16 cellular contexts compared by ENCODE assay signal in the genomic region with DNA sequence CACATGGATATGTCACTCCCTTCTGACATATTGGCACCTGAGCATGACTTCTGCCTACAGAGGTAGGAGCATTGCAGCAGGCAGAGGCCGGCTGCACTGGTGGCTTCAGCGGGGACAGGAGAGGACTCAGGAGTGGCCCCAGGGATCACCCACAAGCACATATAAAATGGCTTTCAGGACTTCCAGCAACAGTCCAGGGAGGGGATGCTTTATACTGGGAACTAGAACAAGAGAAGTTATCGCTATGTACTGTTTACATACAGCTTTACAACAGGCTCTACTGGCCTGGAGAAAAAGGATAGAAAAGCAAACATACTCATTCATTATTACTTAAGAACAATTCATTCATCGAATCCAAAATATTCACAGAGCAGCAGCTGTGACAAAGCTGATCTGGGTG.
DNase-seq lines count a peak whose midpoint lies in the region; ATAC-seq and TF ChIP-seq lines count a peak whose summit lies in the region.
"Had no signal": no experiment of that assay in that cellular context is flagged by ENCODE, and none has a peak within 500 bp of the region (broad histone marks: within the 10 kb centered on the region; RNA-seq: fewer than 3 reads in every experiment).

No MANE protein-coding gene starts in this region.

- no peaks in the 10 kb centered on the region for H3K27me3 ChIP-seq in mucosa of stomach (ENCODE audit: control insufficient read depth, insufficient read depth, low read length)
- H3K27me3 ChIP-seq in CD4-positive, alpha-beta T cell (ENCODE audit: control insufficient read depth, insufficient read depth, low read length): no peaks in the 10 kb centered on the region

- H3K27me3 Mint-ChIP-seq in WTC11 (ENCODE audit: low read depth): peaks cover 13% of the 10 kb centered on the region
- no peaks in the 10 kb centered on the region for H3K27me3 Mint-ChIP-seq in CD4-positive, alpha-beta T cell

- POLR2A ChIA-PET in WTC11 (lab: Charles Lee): no interaction called here
- POLR2A ChIA-PET in CD4-positive, alpha-beta T cell (lab: Charles Lee): no interaction called here

- H3K9me3 Mint-ChIP-seq in WTC11: peaks cover 31% of the 10 kb centered on the region
- no peaks in the 10 kb centered on the region for H3K9me3 Mint-ChIP-seq in CD4-positive, alpha-beta T cell

- no peak overlapping the region for H3K4me3 Mint-ChIP-seq in WTC11
- no peak overlapping the region for H3K4me3 Mint-ChIP-seq in CD4-positive, alpha-beta T cell
- H3K4me3 Mint-ChIP-seq: CD14-positive monocyte had no signal

- ATAC-seq in WTC11: no peak
- ATAC-seq in CD4-positive, alpha-beta T cell (ENCODE audit: poor library complexity): no peak
- no peak for ATAC-seq in HG02610 (IDR thresholded peaks at IDR 0.05; ENCODE audit: unreplicated experiment)

- TF ChIP-seq CTCF in WTC11 (IDR thresholded peaks at IDR 0.05): no peak
- TF ChIP-seq CTCF in CD4-positive, alpha-beta T cell (IDR thresholded peaks at IDR 0.05): no peak

- H3K27ac Mint-ChIP-seq in WTC11: 0 out of 2 replicates have a peak overlapping the region, but pooled peaks have one; percentile 36
- no peak overlapping the region for H3K27ac Mint-ChIP-seq in CD4-positive, alpha-beta T cell
- H3K27ac Mint-ChIP-seq: CD14-positive monocyte had no signal

- CTCF ChIA-PET in WTC11 (lab: Charles Lee): no interaction called here
- CTCF ChIA-PET in CD4-positive, alpha-beta T cell (lab: Charles Lee): no interaction called here

- H3K27ac ChIP-seq in CD4-positive, alpha-beta T cell (ENCODE audit: low read depth, low read length): no peak overlapping the region
- H3K27ac ChIP-seq: PC-9, SK-N-MC had no signal

- no peaks in the 10 kb centered on the region for H3K9me3 ChIP-seq in mucosa of stomach (ENCODE audit: control insufficient read depth, low read length)
- H3K9me3 ChIP-seq in CD4-positive, alpha-beta T cell (ENCODE audit: control insufficient read depth, low read length): no peaks in the 10 kb centered on the region

- H3K9ac ChIP-seq in mucosa of stomach (ENCODE audit: low read length): peak overlapping the region; percentile 3

- H3K4me3 ChIP-seq in mucosa of stomach (ENCODE audit: low read length): no peak overlapping the region
- H3K4me3 ChIP-seq: PC-9, SK-N-MC had no signal

- H3K4me1 ChIP-seq in mucosa of stomach (ENCODE audit: control insufficient read depth, insufficient read depth, low read length): peaks cover 55% of the 10 kb centered on the region

- peaks cover 26% of the 10 kb centered on the region for H3K36me3 Mint-ChIP-seq in WTC11
- no peaks in the 10 kb centered on the region for H3K36me3 Mint-ChIP-seq in CD4-positive, alpha-beta T cell (ENCODE audit: low read depth)
- H3K36me3 Mint-ChIP-seq: CD14-positive monocyte had no signal

- peaks cover 12% of the 10 kb centered on the region; the same call in 1 of the 2 replicates for H3K4me1 Mint-ChIP-seq in WTC11
- no peaks in the 10 kb centered on the region for H3K4me1 Mint-ChIP-seq in CD4-positive, alpha-beta T cell (ENCODE audit: low read depth)
- H3K4me1 Mint-ChIP-seq: CD14-positive monocyte had no signal

- H3K36me3 ChIP-seq in mucosa of stomach (ENCODE audit: control insufficient read depth, insufficient read depth, low read length): no peaks in the 10 kb centered on the region

- intact Hi-C loops in CD4-positive, alpha-beta T cell (cut with DNase I, micrococcal nuclease): no loop called here

- DNase-seq in COLO668 (lab: John Stamatoyannopoulos, UW; ENCODE audit: unreplicated experiment): peak; percentile 11
- peak; percentile 32 for DNase-seq in NCI-H146 (lab: John Stamatoyannopoulos, UW)
- DNase-seq in WTC11 (ENCODE audit: low spot score): no peak
- DNase-seq in activated T-cell treated with anti-CD3 and anti-CD28 coated beads for 4 hours: no peak
- no peak for DNase-seq in glomerular visceral epithelial cell (ENCODE audit: extremely low spot score)
- DNase-seq in CD4-positive, alpha-beta T cell: no peak
- DNase-seq: Karpas-422, NCI-H187 treated with DMSO at 0.1 percent for 48 hours, NCI-H524 treated with DMSO at 0.1 percent for 48 hours, PC-9, RPMI8226, SHP77 had no signal

TF ChIP-seq in WTC11, 78 proteins besides CTCF, POLR2A, EP300 and RAD21:
- no peak for TF ChIP-seq NFYB (CRISPR knock-in tag; conservative IDR thresholded peaks at IDR 0.05; ENCODE audit: low read depth)
- no peak for TF ChIP-seq RORB (CRISPR knock-in tag; IDR thresholded peaks at IDR 0.05)
- no peak for TF ChIP-seq JUN (CRISPR knock-in tag; IDR thresholded peaks at IDR 0.05)
- TF ChIP-seq TEAD1 (CRISPR knock-in tag; IDR thresholded peaks at IDR 0.05): no peak
- TF ChIP-seq E2F4 (CRISPR knock-in tag; IDR thresholded peaks at IDR 0.05; ENCODE audit: borderline replicate concordance, low read depth): no peak
- no peak for TF ChIP-seq ZBTB43 (CRISPR knock-in tag; IDR thresholded peaks at IDR 0.05)
- TF ChIP-seq, protein P1, sequence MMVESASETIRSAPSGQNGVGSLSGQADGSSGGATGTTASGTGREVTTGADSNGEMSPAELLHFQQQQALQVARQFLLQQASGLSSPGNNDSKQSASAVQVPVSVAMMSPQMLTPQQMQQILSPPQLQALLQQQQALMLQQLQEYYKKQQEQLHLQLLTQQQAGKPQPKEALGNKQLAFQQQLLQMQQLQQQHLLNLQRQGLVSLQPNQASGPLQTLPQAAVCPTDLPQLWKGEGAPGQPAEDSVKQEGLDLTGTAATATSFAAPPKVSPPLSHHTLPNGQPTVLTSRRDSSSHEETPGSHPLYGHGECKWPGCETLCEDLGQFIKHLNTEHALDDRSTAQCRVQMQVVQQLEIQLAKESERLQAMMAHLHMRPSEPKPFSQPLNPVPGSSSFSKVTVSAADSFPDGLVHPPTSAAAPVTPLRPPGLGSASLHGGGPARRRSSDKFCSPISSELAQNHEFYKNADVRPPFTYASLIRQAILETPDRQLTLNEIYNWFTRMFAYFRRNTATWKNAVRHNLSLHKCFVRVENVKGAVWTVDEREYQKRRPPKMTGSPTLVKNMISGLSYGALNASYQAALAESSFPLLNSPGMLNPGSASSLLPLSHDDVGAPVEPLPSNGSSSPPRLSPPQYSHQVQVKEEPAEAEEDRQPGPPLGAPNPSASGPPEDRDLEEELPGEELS (CRISPR knock-in tag; IDR thresholded peaks at IDR 0.05): no peak
- TF ChIP-seq FOXP1 (CRISPR knock-in tag; IDR thresholded peaks at IDR 0.05; ENCODE audit: borderline replicate concordance): no peak
- TF ChIP-seq E2F5 (CRISPR knock-in tag; IDR thresholded peaks at IDR 0.05): no peak
TF ChIP-seq in WTC11: peak in this region for 0.

Comparison
In these comparisons a context has a peak if more than half of its experiments do, and no peak if none do; other contexts are left out.
1. DNase-seq: peak in COLO668 (single experiment) and NCI-H146 (single experiment); none in WTC11 (single experiment), activated T-cell treated with anti-CD3 and anti-CD28 coated beads for 4 hours (single experiment), glomerular visceral epithelial cell (single experiment) and CD4-positive, alpha-beta T cell (0 of 10).